16 cellular contexts compared by ENCODE assay signal in the genomic region with DNA sequence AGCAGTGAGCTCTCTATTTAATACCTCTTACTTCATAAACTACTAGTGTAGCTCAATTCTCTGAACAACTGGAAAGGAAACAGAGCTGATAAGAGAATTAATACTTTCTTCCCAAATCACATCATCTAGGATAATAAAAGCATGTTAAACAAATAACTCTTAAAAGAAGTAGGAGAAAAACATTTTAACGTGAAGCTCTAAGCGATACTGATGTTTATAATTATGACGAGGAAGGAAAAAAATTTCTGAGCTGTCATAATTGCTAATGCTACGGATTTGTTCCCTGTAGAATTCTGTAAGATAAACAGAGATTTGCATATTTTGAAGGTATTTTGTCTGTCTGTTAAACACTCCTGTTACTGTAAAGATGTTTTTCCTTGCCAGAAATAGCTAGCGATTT.
A peak's percentile ranks its signal among the peaks of the same experiment; 100 is the strongest.
DNase-seq lines count a peak whose midpoint lies in the region; ATAC-seq and TF ChIP-seq lines count a peak whose summit lies in the region.
"Had no signal": no experiment of that assay in that cellular context is flagged by ENCODE, and none has a peak within 500 bp of the region (broad histone marks: within the 10 kb centered on the region; RNA-seq: fewer than 3 reads in every experiment).

No MANE protein-coding gene starts in this region.

- peaks cover 2 to 4% of the 10 kb centered on the region in 2 donors for H3K9me3 Mint-ChIP-seq in activated T-cell treated with anti-CD3 and anti-CD28 coated beads, Interleukin-2, amount 50 U/mL, for 72 hours
- peaks cover 4% of the 10 kb centered on the region for H3K9me3 Mint-ChIP-seq in activated T-helper 17 cell treated with anti-CD3 and anti-CD28 coated beads, Interleukin-2, amount 50 U/mL, for 72 hours
- no peaks in the 10 kb centered on the region for H3K9me3 Mint-ChIP-seq in activated CD8-positive, alpha-beta memory T cell treated with anti-CD3 and anti-CD28 coated beads, Interleukin-2, amount 10 ng/mL, durations not matched to agents 7 days and 5 days (ENCODE audit: low read depth)

- ATAC-seq in activated T-cell treated with anti-CD3 and anti-CD28 coated beads, Interleukin-2, amount 50 U/mL, for 72 hours (replicated peaks in 1 of 2), result no peak
- ATAC-seq in activated T-helper 17 cell treated with anti-CD3 and anti-CD28 coated beads, Interleukin-2, amount 50 U/mL, for 72 hours (replicated peaks), result no peak
- ATAC-seq in thoracic aorta (ENCODE audit: insufficient number of reproducible peaks, low FRiP score, low read depth), result no peak
- no peak for ATAC-seq in activated CD8-positive, alpha-beta memory T cell treated with anti-CD3 and anti-CD28 coated beads, Interleukin-2, amount 10 ng/mL, durations not matched to agents 7 days and 5 days

- no peak for DNase-seq in activated T-cell treated with anti-CD3 and anti-CD28 coated beads, Interleukin-2, amount 50 U/mL, for 72 hours
- no peak for DNase-seq in activated T-cell treated with anti-CD3 and anti-CD28 coated beads for 4 hours
- DNase-seq in iris pigment epithelial cell (ENCODE audit: low read depth), result peak; percentile 55
- DNase-seq in thoracic aorta (ENCODE audit: low spot score), result no peak
- no peak for DNase-seq in DMS79 (lab: John Stamatoyannopoulos, UW)
- no peak for DNase-seq in putamen (ENCODE audit: low spot score)
- DNase-seq in activated CD8-positive, alpha-beta memory T cell treated with anti-CD3 and anti-CD28 coated beads, Interleukin-2, amount 10 ng/mL, durations not matched to agents 7 days and 5 days, result no peak
- DNase-seq: DND-41, erythroblast, GOT3, islet precursor cell, NCI-H187 treated with DMSO at 0.1 percent for 48 hours, nephron progenitor cell had no signal

- H3K4me1 ChIP-seq in thoracic aorta (ENCODE audit: control insufficient read depth in 1 of 2, low read depth in 2 of 2), result peaks cover 18 to 59% of the 10 kb centered on the region in 2 donors

- peak overlapping the region; percentile 85 for H3K27ac Mint-ChIP-seq in activated T-cell treated with anti-CD3 and anti-CD28 coated beads, Interleukin-2, amount 50 U/mL, for 72 hours
- peak overlapping the region; percentile 85 for H3K27ac Mint-ChIP-seq in activated T-helper 17 cell treated with anti-CD3 and anti-CD28 coated beads, Interleukin-2, amount 50 U/mL, for 72 hours
- H3K27ac Mint-ChIP-seq in activated CD8-positive, alpha-beta memory T cell treated with anti-CD3 and anti-CD28 coated beads, Interleukin-2, amount 10 ng/mL, durations not matched to agents 7 days and 5 days, result no peak overlapping the region
- H3K27ac Mint-ChIP-seq: nephron progenitor cell had no signal

- no peak for TF ChIP-seq CTCF in thoracic aorta (IDR thresholded peaks at IDR 0.05)

- peaks cover 2 to 6% of the 10 kb centered on the region in 2 donors for H3K36me3 Mint-ChIP-seq in activated T-cell treated with anti-CD3 and anti-CD28 coated beads, Interleukin-2, amount 50 U/mL, for 72 hours (ENCODE audit: insufficient read depth in 2 of 2)
- H3K36me3 Mint-ChIP-seq in activated T-helper 17 cell treated with anti-CD3 and anti-CD28 coated beads, Interleukin-2, amount 50 U/mL, for 72 hours (ENCODE audit: low read depth), result peaks cover 9% of the 10 kb centered on the region
- H3K36me3 Mint-ChIP-seq in activated CD8-positive, alpha-beta memory T cell treated with anti-CD3 and anti-CD28 coated beads, Interleukin-2, amount 10 ng/mL, durations not matched to agents 7 days and 5 days, result peaks cover 16% of the 10 kb centered on the region

- no peaks in the 10 kb centered on the region for H3K9me3 ChIP-seq in thoracic aorta

- peak overlapping the region; percentile 89 to 90 for H3K27ac ChIP-seq in thoracic aorta
- H3K27ac ChIP-seq: RWPE1 had no signal

- H3K27me3 ChIP-seq in thoracic aorta (replicated peaks; ENCODE audit: insufficient read depth), result no peaks in the 10 kb centered on the region

- peak overlapping the region; percentile 74 to 75 for H3K4me3 Mint-ChIP-seq in activated T-cell treated with anti-CD3 and anti-CD28 coated beads, Interleukin-2, amount 50 U/mL, for 72 hours
- peak overlapping the region; percentile 73 for H3K4me3 Mint-ChIP-seq in activated T-helper 17 cell treated with anti-CD3 and anti-CD28 coated beads, Interleukin-2, amount 50 U/mL, for 72 hours
- H3K4me3 Mint-ChIP-seq in activated CD8-positive, alpha-beta memory T cell treated with anti-CD3 and anti-CD28 coated beads, Interleukin-2, amount 10 ng/mL, durations not matched to agents 7 days and 5 days, result no peak overlapping the region
- H3K4me3 Mint-ChIP-seq: nephron progenitor cell had no signal

- peaks cover 94% of the 10 kb centered on the region for H3K4me1 Mint-ChIP-seq in activated T-cell treated with anti-CD3 and anti-CD28 coated beads, Interleukin-2, amount 50 U/mL, for 72 hours (ENCODE audit: low read depth)
- H3K4me1 Mint-ChIP-seq in activated T-helper 17 cell treated with anti-CD3 and anti-CD28 coated beads, Interleukin-2, amount 50 U/mL, for 72 hours, result peaks cover 46% of the 10 kb centered on the region
- H3K4me1 Mint-ChIP-seq in activated CD8-positive, alpha-beta memory T cell treated with anti-CD3 and anti-CD28 coated beads, Interleukin-2, amount 10 ng/mL, durations not matched to agents 7 days and 5 days, result peaks cover 38% of the 10 kb centered on the region

- H3K4me3 ChIP-seq in thoracic aorta, result peak overlapping the region; percentile 70
- H3K4me3 ChIP-seq: skin epidermis had no signal

- no peaks in the 10 kb centered on the region for H3K36me3 ChIP-seq in thoracic aorta

- H3K27me3 Mint-ChIP-seq in activated T-cell treated with anti-CD3 and anti-CD28 coated beads, Interleukin-2, amount 50 U/mL, for 72 hours (ENCODE audit: low read depth), result no peaks in the 10 kb centered on the region
- no peaks in the 10 kb centered on the region for H3K27me3 Mint-ChIP-seq in activated T-helper 17 cell treated with anti-CD3 and anti-CD28 coated beads, Interleukin-2, amount 50 U/mL, for 72 hours
- peaks cover 30% of the 10 kb centered on the region for H3K27me3 Mint-ChIP-seq in activated CD8-positive, alpha-beta memory T cell treated with anti-CD3 and anti-CD28 coated beads, Interleukin-2, amount 10 ng/mL, durations not matched to agents 7 days and 5 days

- CTCF ChIA-PET in activated CD8-positive, alpha-beta memory T cell treated with anti-CD3 and anti-CD28 coated beads, Interleukin-2, amount 10 ng/mL, durations not matched to agents 7 days and 5 days (lab: Charles Lee), result interaction anchor here (0.8 to 1.1 kb wide), 2 partner anchors 97 to 150 kb away, joined by 3 read pairs; no protein-coding TSS in a partner anchor
